Comparison of ENCODE assay signal across 1 cellular context in the genomic region with DNA sequence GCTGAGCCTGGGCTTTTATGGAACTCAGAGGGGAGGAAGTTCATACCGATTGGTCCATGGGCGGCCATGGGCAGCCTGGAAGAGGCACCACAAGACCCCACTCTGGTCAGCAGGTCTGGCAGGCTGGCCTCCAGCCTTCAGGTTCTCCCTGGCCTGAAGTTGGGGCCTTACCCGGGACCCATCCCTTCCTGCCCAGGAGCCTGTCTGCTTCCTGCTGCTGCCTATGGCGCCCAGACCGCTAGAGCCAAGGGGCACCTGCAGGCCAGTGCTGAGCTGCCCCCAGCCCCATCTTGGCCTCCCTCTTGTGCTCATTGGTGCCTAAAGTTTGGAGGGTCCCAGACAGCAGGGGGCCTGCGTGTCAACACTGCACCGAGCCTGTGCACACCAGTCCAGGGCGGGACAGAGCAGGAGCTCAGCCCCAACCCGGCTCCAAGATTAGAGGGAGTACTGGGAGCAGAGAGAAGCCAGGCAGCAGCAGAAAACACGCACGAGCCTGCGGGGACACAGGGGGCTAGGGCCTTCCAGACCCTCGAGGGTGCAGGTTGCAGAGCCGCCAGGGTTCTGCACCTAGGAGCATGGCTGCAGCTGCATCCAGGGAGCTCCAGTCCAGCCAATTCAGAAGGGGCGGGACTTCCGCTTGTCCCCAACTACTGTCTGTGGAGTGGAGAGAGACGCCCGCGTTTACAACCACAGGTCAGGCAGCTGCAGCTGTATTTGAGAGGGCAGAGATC.
TF ChIP-seq lines count a peak whose summit lies in the region.

No MANE protein-coding gene starts in this region.

TF ChIP-seq in HepG2, 621 proteins besides CTCF, POLR2A, EP300 and RAD21:
- TF ChIP-seq FOXO4 (CRISPR knock-in tag; conservative IDR thresholded peaks at IDR 0.05) (no peak), GABPB1 (CRISPR knock-in tag; IDR thresholded peaks at IDR 0.05) (0 out of 2 replicates have a peak, but pooled peaks have one; percentile 32)
